9 cellular contexts compared by ENCODE assay signal in genomic region chr21:33286600-33287456, GRCh38. TPM values are rescaled to one million over a fixed set of nuclear protein-coding genes. Genes with fewer than 3 reads are reported as not detected.
DNase-seq lines count a peak whose midpoint lies in the region; ATAC-seq, FAIRE-seq and TF ChIP-seq lines count a peak whose summit lies in the region.
"Had no signal": no experiment of that assay in that cellular context is flagged by ENCODE, and none has a peak within 500 bp of the region (broad histone marks: within the 10 kb centered on the region; RNA-seq: fewer than 3 reads in every experiment).

No MANE protein-coding gene starts in this region.

- H3K27me3 Mint-ChIP-seq in Calu3 (ENCODE audit: unreplicated experiment) = no peaks in the 10 kb centered on the region

- WGBS in pancreas, 2 donors = 31 to 44% methylated on average over 15 of the region's 15 CpGs

- no TSS peak for BruUV-seq in Calu3 (replicated peaks; lab: Mats Ljungman, UMichigan)

- peak; percentile 80 to 87 (median 84) for ATAC-seq in pancreas
- no peak for ATAC-seq in GM21390 (IDR thresholded peaks at IDR 0.05; ENCODE audit: unreplicated experiment)

- peak overlapping the region in 3 of 4 donors; percentile 8 to 44 (median 26) for H3K27ac ChIP-seq in Peyer's patch
- peak overlapping the region; percentile 20 to 79 (median 54) for H3K27ac ChIP-seq in pancreas

- peaks cover 29% of the 10 kb centered on the region for H3K36me3 Mint-ChIP-seq in Calu3 (ENCODE audit: insufficient read depth, unreplicated experiment)

- peaks cover 0 to 59% (median 0%) of the 10 kb centered on the region in 3 donors for H3K36me3 ChIP-seq in Peyer's patch
- peaks cover 0 to 16% (median 4%) of the 10 kb centered on the region in 3 donors for H3K36me3 ChIP-seq in pancreas

- peak; percentile 35 for DNase-seq in Calu3
- DNase-seq in Peyer's patch = no peak
- DNase-seq in fibroblast of mammary gland (ENCODE audit: low read depth) = peak; percentile 83
- peak in 3 of 6 donors; percentile 32 to 58 (median 37) for DNase-seq in pancreas
- no peak for DNase-seq in GM13977 (ENCODE audit: low spot score)
- DNase-seq in RPMI8226 = no peak
- DNase-seq in NCI-H526 (lab: John Stamatoyannopoulos, UW) = no peak

- H3K4me3 Mint-ChIP-seq in Calu3 (ENCODE audit: low read depth, unreplicated experiment) = peak overlapping the region; percentile 6
- H3K4me3 Mint-ChIP-seq: T-helper 1 cell treated with Interleukin-12 subunit alpha and Interleukin-12 subunit beta and Interleukin-4 antibody, amounts not matched to agents 30 μg/mL and 1 μg/mL, for 36 hours had no signal

- H3K9me3 Mint-ChIP-seq in Calu3 (ENCODE audit: low read depth, unreplicated experiment) = no peaks in the 10 kb centered on the region
- H3K9me3 Mint-ChIP-seq: T-helper 1 cell treated with Interleukin-12 subunit alpha and Interleukin-12 subunit beta and Interleukin-4 antibody, amounts not matched to agents 30 μg/mL and 1 μg/mL, for 36 hours had no signal

- TF ChIP-seq POLR2A in Peyer's patch (IDR thresholded peaks at IDR 0.05) = no peak

- in situ Hi-C loops in GM13977 (cut with MboI; ENCODE audit: low pct_unique_long_range_greater_than_20kb, low sequenced_read_pairs, unreplicated experiment) = no loop called here

- H3K9me3 ChIP-seq in Peyer's patch (no peaks in the 10 kb centered on the region), pancreas (no peaks in the 10 kb centered on the region)

- H3K27ac Mint-ChIP-seq in Calu3 (ENCODE audit: unreplicated experiment) = peak overlapping the region; percentile 51
- H3K27ac Mint-ChIP-seq: T-helper 1 cell treated with Interleukin-12 subunit alpha and Interleukin-12 subunit beta and Interleukin-4 antibody, amounts not matched to agents 30 μg/mL and 1 μg/mL, for 36 hours had no signal

- H3K4me1 Mint-ChIP-seq in Calu3 (ENCODE audit: low read depth, unreplicated experiment) = peaks cover 19% of the 10 kb centered on the region

- FAIRE-seq in pancreas (lab: Jason Lieb, UNC) = no peak

- TF ChIP-seq CTCF in Calu3 (IDR thresholded peaks at IDR 0.05; ENCODE audit: unreplicated experiment) (no peak), Peyer's patch (IDR thresholded peaks at IDR 0.05) (no peak), fibroblast of mammary gland (conservative IDR thresholded peaks at IDR 0.05; ENCODE audit: control insufficient read depth, insufficient read depth, low read depth, low read length) (no peak), pancreas (IDR thresholded peaks at IDR 0.05) (no peak), GM13977 (IDR thresholded peaks at IDR 0.05; ENCODE audit: extremely low read depth, insufficient read depth, missing control alignments) (no peak)

- intact Hi-C loops in Calu3 (cut with micrococcal nuclease; ENCODE audit: unreplicated experiment) = no loop called here
- intact Hi-C loops in pancreas (cut with DNase I) = no loop called here

- CTCF ChIA-PET in Calu3 (lab: Charles Lee) = no interaction called here

- H3K27me3 ChIP-seq in Peyer's patch = no peaks in the 10 kb centered on the region
- H3K27me3 ChIP-seq in pancreas = no peaks in the 10 kb centered on the region

- peaks cover 0 to 19% (median 0%) of the 10 kb centered on the region in 4 donors for H3K4me1 ChIP-seq in Peyer's patch
- peaks cover 13 to 17% (median 14%) of the 10 kb centered on the region in 3 donors for H3K4me1 ChIP-seq in pancreas

- H3K4me3 ChIP-seq in Peyer's patch = no peak overlapping the region
- no peak overlapping the region for H3K4me3 ChIP-seq in fibroblast of mammary gland (ENCODE audit: control insufficient read depth, low read depth, low read length)
- H3K4me3 ChIP-seq in pancreas = no peak overlapping the region

RNA-seq across cellular contexts. Expression of gene IL10RB, which starts 20.7 kb away (rescaled TPM):
- total RNA-seq in Calu3 (2022) (16.0 and 18.2 TPM in 2 replicates), Peyer's patch (10 to 100 TPM in 3 of 4 donors, 1 to 10 TPM in 1; 6.6 to 95.6 (median 74.0) TPM), pancreas (10 to 100 TPM; 11.9 to 25.1 (median 14.8) TPM)
- 10 to 100 TPM; 12.2 to 14.8 TPM for polyA plus RNA-seq in pancreas

RNA-seq across cellular contexts. Expression of gene IFNAR1, which starts 37.9 kb away (rescaled TPM):
- 32.1 and 35.2 TPM in 2 replicates for total RNA-seq in Calu3 (2022)
- total RNA-seq in Peyer's patch = 10 to 100 TPM; 14.9 to 23.1 (median 21.9) TPM
- 10 to 100 TPM; 21.4 to 48.5 (median 27.6) TPM for total RNA-seq in pancreas
- 1 to 10 TPM; 7.5 to 9.6 TPM for polyA plus RNA-seq in pancreas

RNA-seq across cellular contexts. Expression of gene IFNAR2, which starts 57.1 kb away (rescaled TPM):
- total RNA-seq in Calu3 (2022) (25.5 and 31.0 TPM in 2 replicates), Peyer's patch (10 to 100 TPM in 2 of 4 donors, 1 to 10 TPM in 2; 6.6 to 13.2 (median 9.7) TPM), pancreas (10 to 100 TPM in 2 of 6 donors, 1 to 10 TPM in 4; 4.0 to 26.8 (median 7.9) TPM)
- polyA plus RNA-seq in pancreas = 1 to 10 TPM; 7.8 to 8.2 TPM

Comparison
In these comparisons a context has a peak if more than half of its experiments do, and no peak if none do; other contexts are left out.
1. DNase-seq: peak in Calu3 (single experiment) and fibroblast of mammary gland (single experiment); none in Peyer's patch (0 of 3), GM13977 (single experiment), RPMI8226 (single experiment) and NCI-H526 (0 of 2).